In the genomic region with DNA sequence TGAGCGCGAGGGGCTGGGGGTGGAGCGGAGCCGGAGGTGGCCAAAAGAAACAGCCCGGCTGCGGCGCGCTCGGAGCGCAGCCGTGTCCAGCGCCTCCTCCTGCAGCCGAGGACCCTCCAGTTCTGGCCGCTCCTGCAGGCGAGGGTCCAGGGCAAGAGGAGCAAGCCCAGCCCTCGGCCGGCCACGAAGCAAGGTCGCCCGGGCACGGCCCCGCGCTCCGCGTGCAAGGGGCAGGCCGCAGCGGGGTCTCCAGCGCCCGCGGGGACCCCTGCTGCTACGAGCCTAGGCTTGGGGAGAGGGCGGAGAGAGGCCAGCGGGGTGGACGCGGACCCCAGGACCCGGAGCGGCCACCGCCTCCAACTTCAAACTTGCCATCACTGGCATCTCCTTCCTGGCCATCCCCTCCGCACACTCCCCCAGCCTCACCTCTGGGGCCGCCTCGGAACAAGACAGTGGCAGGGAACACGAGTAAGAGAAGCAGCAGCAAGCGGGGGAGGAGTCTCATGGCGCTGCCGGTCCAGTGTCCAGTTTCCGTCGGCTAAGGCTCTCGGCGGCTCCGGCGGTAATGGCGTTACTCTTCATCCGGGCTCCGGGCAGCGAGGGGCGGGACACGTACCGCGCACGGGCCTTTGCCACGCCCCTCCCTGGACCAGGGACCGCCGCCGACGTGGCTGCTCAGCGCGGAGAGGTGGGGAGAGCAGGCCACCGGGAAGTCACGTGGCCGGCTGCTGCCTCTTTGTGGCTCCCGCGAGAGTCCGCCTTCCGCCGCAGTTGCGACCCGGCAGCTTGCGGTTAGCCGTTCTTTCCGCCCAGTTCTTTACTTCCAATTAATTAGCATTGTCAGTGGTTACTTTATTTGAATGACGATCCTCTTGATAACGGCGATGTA, we compare ENCODE assay signal across 8 cellular contexts. TPM values are rescaled to one million over a fixed set of nuclear protein-coding genes. Genes with fewer than 3 reads are reported as not detected.
DNase-seq lines count a peak whose midpoint lies in the region; ATAC-seq and TF ChIP-seq lines count a peak whose summit lies in the region.

A gene (minus strand): TSS at position 584 of the 889 bp plus-strand sequence. CDS start 79 bp downstream, at position 505.

- peak within 1 kb of the TSS; percentile 88 for H3K4me3 Mint-ChIP-seq in CD8-positive, alpha-beta T cell

- no peak for TF ChIP-seq CTCF in CD8-positive, alpha-beta T cell (IDR thresholded peaks at IDR 0.05)
- TF ChIP-seq CTCF in lower lobe of right lung (IDR thresholded peaks at IDR 0.05) = no peak

- POLR2A ChIA-PET in CD8-positive, alpha-beta T cell (lab: Charles Lee) = interaction anchor here (1.4 to 3.1 kb wide), 2 partner anchors 77 kb away, joined by 6 to 12 read pairs; a partner anchor contains a TSS

- peaks cover 15% of the 10 kb centered on the region for H3K36me3 ChIP-seq in CD8-positive, alpha-beta T cell (ENCODE audit: insufficient read depth, low read length)
- H3K36me3 ChIP-seq in lower lobe of right lung = peaks cover 18% of the 10 kb centered on the region

- no peaks in the 10 kb centered on the region for H3K27me3 ChIP-seq in CD8-positive, alpha-beta T cell (ENCODE audit: insufficient read depth, low read length)
- no peaks in the 10 kb centered on the region for H3K27me3 ChIP-seq in lower lobe of right lung (ENCODE audit: low read depth)

- peak within 1 kb of the TSS; percentile 76 for H3K4me3 ChIP-seq in CD8-positive, alpha-beta T cell (ENCODE audit: low read depth, low read length)
- peak within 1 kb of the TSS; percentile 96 for H3K4me3 ChIP-seq in lower lobe of right lung

- peak; percentile 94 for ATAC-seq in CD8-positive, alpha-beta T cell
- peak; percentile 96 for ATAC-seq in GM19467 (IDR thresholded peaks at IDR 0.05; ENCODE audit: unreplicated experiment)
- ATAC-seq in lower lobe of right lung = peak; percentile 100

- peaks cover 32% of the 10 kb centered on the region for H3K36me3 Mint-ChIP-seq in CD8-positive, alpha-beta T cell

- H3K27me3 Mint-ChIP-seq in CD8-positive, alpha-beta T cell (ENCODE audit: low read depth) = no peaks in the 10 kb centered on the region

- peak within 1 kb of the TSS; percentile 71 for H3K27ac ChIP-seq in CD8-positive, alpha-beta T cell (ENCODE audit: low read depth, low read length)
- peak within 1 kb of the TSS; percentile 93 for H3K27ac ChIP-seq in lower lobe of right lung

- peak within 1 kb of the TSS; percentile 91 for H3K27ac Mint-ChIP-seq in CD8-positive, alpha-beta T cell

- peaks cover 34% of the 10 kb centered on the region for H3K4me1 ChIP-seq in CD8-positive, alpha-beta T cell (ENCODE audit: insufficient read depth, low read length)
- H3K4me1 ChIP-seq in lower lobe of right lung = peaks cover 41% of the 10 kb centered on the region

- H3K4me1 Mint-ChIP-seq in CD8-positive, alpha-beta T cell (ENCODE audit: low read depth) = peaks cover 53% of the 10 kb centered on the region

- peak; percentile 84 to 95 (median 91) for DNase-seq in CD8-positive, alpha-beta T cell
- DNase-seq in HS-27A (ENCODE audit: low read depth) (peak; percentile 54), NK-92 (lab: John Stamatoyannopoulos, UW; ENCODE audit: unreplicated experiment) (peak; percentile 35), lower lobe of right lung (peak; percentile 99)
- peak; percentile 76 to 90 for DNase-seq in activated CD8-positive, alpha-beta memory T cell treated with anti-CD3 and anti-CD28 coated beads for 1 hour (ENCODE audit: extremely low read depth in 1 of 2, low read depth in 1 of 2)
- peak; percentile 86 for DNase-seq in effector CD4-positive, alpha-beta T cell
- peak; percentile 88 to 95 (median 90) for DNase-seq in stimulated activated CD4-positive, alpha-beta T cell treated with anti-CD3 and anti-CD28 coated beads, TNF-alpha, amount 100 ng/mL, for 24 hours (ENCODE audit: low read depth in 3 of 3)

- CTCF ChIA-PET in CD8-positive, alpha-beta T cell (lab: Charles Lee) = interaction anchor here (0.8 to 1.4 kb wide), 3 partner anchors 29 to 588 kb away, joined by 3 to 5 read pairs (median 3); no protein-coding TSS in a partner anchor

- intact Hi-C loops in CD8-positive, alpha-beta T cell (cut with DNase I, micrococcal nuclease) = loop anchor here (1.0 to 5.0 kb wide), 9 partner anchors 37 to 1122 kb away; a partner anchor contains a TSS
- intact Hi-C loops in lower lobe of right lung (cut with DNase I) = no loop called here

- no peaks in the 10 kb centered on the region for H3K9me3 ChIP-seq in CD8-positive, alpha-beta T cell (ENCODE audit: low read length)
- H3K9me3 ChIP-seq in lower lobe of right lung = no peaks in the 10 kb centered on the region

- no peaks in the 10 kb centered on the region for H3K9me3 Mint-ChIP-seq in CD8-positive, alpha-beta T cell

RNA-seq across cellular contexts. Expression of the gene that starts here (rescaled TPM):
- 10 to 100 TPM; 40.5 to 42.5 TPM for total RNA-seq in CD8-positive, alpha-beta T cell
- 127 TPM for total RNA-seq in lower lobe of right lung

Comparison
In these comparisons a context has a peak if more than half of its experiments do, and no peak if none do; other contexts are left out.
1. Peak in every context shown above with its lines: DNase-seq, ATAC-seq, H3K4me3 ChIP-seq and H3K27ac ChIP-seq.
2. DNase-seq: peak in every context shown above with its lines; median percentile 99 in lower lobe of right lung; 91 in CD8-positive, alpha-beta T cell; 90 in stimulated activated CD4-positive, alpha-beta T cell treated with anti-CD3 and anti-CD28 coated beads, TNF-alpha, amount 100 ng/mL, for 24 hours; 86 in effector CD4-positive, alpha-beta T cell; 83 in activated CD8-positive, alpha-beta memory T cell treated with anti-CD3 and anti-CD28 coated beads for 1 hour; 54 in HS-27A; 35 in NK-92.